Comparison of ENCODE assay signal across 1 cellular context in the genomic region with DNA sequence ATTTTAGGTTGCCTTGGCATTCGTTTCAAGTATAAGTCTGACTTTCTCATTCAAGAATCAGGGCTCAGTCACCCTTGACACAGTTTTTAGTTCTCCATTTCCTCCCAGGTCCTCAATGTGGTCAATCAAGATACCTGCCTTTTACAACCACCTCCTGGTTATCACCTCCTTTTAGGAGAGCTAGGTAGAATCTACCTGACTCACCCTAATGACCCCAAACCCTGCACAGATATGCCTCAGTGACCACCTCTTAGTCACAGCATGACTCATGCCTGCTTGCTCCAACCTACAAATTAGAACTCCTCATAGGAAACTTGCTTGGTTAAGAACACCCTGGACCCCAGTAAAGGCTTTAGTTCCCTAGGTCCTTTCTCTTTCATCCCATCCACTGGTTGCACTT.
TF ChIP-seq lines count a peak whose summit lies in the region.

No MANE protein-coding gene starts in this region.

TF ChIP-seq in HCT116, 20 proteins besides CTCF, POLR2A, EP300 and RAD21 (continued from another document):
- TF ChIP-seq EZH2phosphoT487 (IDR thresholded peaks at IDR 0.05; ENCODE audit: borderline replicate concordance) (no peak), FOSL1 (IDR thresholded peaks at IDR 0.05; ENCODE audit: low read depth) (peak; percentile 97), CEBPB (IDR thresholded peaks at IDR 0.05; ENCODE audit: low read depth) (peak; percentile 59; the same call in 1 of the 2 replicates)
- TF ChIP-seq, protein P1, sequence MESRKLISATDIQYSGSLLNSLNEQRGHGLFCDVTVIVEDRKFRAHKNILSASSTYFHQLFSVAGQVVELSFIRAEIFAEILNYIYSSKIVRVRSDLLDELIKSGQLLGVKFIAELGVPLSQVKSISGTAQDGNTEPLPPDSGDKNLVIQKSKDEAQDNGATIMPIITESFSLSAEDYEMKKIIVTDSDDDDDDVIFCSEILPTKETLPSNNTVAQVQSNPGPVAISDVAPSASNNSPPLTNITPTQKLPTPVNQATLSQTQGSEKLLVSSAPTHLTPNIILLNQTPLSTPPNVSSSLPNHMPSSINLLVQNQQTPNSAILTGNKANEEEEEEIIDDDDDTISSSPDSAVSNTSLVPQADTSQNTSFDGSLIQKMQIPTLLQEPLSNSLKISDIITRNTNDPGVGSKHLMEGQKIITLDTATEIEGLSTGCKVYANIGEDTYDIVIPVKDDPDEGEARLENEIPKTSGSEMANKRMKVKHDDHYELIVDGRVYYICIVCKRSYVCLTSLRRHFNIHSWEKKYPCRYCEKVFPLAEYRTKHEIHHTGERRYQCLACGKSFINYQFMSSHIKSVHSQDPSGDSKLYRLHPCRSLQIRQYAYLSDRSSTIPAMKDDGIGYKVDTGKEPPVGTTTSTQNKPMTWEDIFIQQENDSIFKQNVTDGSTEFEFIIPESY (IDR thresholded peaks at IDR 0.05; ENCODE audit: extremely low read depth, insufficient replicate concordance, low read length) = peak; percentile 22
